ENCODE assay signal across 23 cellular contexts in the genomic region with DNA sequence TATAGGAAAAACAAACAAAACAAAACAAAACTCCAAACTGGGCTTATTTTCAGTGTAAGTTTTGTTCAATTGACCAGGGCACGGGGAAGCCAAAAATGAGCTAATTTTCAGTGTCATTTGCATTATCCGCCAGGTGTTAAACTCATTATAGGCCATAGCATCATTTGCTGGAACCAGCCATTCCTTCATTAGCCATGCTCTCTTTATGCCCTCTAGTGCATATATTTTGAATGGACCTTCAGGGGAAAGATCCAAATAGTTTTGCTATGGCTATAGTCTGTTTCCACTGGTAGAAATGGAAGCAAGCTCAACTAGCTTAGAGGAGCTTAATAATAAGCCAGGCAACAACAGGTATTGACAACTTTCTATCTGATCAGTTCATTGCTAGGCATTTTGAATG.
DNase-seq lines count a peak whose midpoint lies in the region; ATAC-seq and TF ChIP-seq lines count a peak whose summit lies in the region.
"Had no signal": no experiment of that assay in that cellular context is flagged by ENCODE, and none has a peak within 500 bp of the region (broad histone marks: within the 10 kb centered on the region; RNA-seq: fewer than 3 reads in every experiment).

No MANE protein-coding gene starts in this region.

- H3K27me3 Mint-ChIP-seq in natural killer cell (ENCODE audit: low read depth in 2 of 2): no peaks in the 10 kb centered on the region
- peaks cover 4% of the 10 kb centered on the region for H3K27me3 Mint-ChIP-seq in glutamatergic neuron (ENCODE audit: unreplicated experiment)
- H3K27me3 Mint-ChIP-seq: activated naive CD8-positive, alpha-beta T cell; CD4-positive, alpha-beta memory T cell had no signal

- WGBS in hepatocyte (ENCODE audit: low lambda C conversion rate, missing lambda C conversion rate): 76% methylated on average over 2 of the region's 2 CpGs

- H3K27ac Mint-ChIP-seq in natural killer cell: no peak overlapping the region
- no peak overlapping the region for H3K27ac Mint-ChIP-seq in glutamatergic neuron (ENCODE audit: unreplicated experiment)
- H3K27ac Mint-ChIP-seq: activated naive CD8-positive, alpha-beta T cell; activated T-cell treated with anti-CD3 and anti-CD28 coated beads, Interleukin-2, amount 50 U/mL, for 72 hours; CD4-positive, alpha-beta memory T cell had no signal

- TF ChIP-seq CTCF in hepatocyte (IDR thresholded peaks at IDR 0.05; ENCODE audit: poor library complexity) (peak; percentile 22), natural killer cell (IDR thresholded peaks at IDR 0.05) (no peak), glutamatergic neuron (IDR thresholded peaks at IDR 0.05; ENCODE audit: partially characterized antibody, unreplicated experiment) (no peak)

- H3K4me1 Mint-ChIP-seq in natural killer cell (no peaks in the 10 kb centered on the region), glutamatergic neuron (ENCODE audit: low read depth, unreplicated experiment) (peaks cover 11% of the 10 kb centered on the region)
- H3K4me1 Mint-ChIP-seq: CD4-positive, alpha-beta memory T cell had no signal

- no peak overlapping the region for H3K4me3 Mint-ChIP-seq in natural killer cell
- H3K4me3 Mint-ChIP-seq in glutamatergic neuron (ENCODE audit: unreplicated experiment): no peak overlapping the region
- H3K4me3 Mint-ChIP-seq: activated naive CD8-positive, alpha-beta T cell; activated T-cell treated with anti-CD3 and anti-CD28 coated beads, Interleukin-2, amount 50 U/mL, for 72 hours; CD4-positive, alpha-beta memory T cell had no signal

- H3K9me3 Mint-ChIP-seq in natural killer cell (peaks cover 0 to 2% of the 10 kb centered on the region in 2 donors), glutamatergic neuron (ENCODE audit: unreplicated experiment) (no peaks in the 10 kb centered on the region)
- H3K9me3 Mint-ChIP-seq: activated T-cell treated with anti-CD3 and anti-CD28 coated beads, Interleukin-2, amount 50 U/mL, for 72 hours had no signal

- ATAC-seq in natural killer cell: no peak
- ATAC-seq: activated T-cell treated with anti-CD3 and anti-CD28 coated beads, Interleukin-2, amount 50 U/mL, for 72 hours; body of pancreas; foreskin keratinocyte; HCT116; left cardiac atrium; right cardiac atrium had no signal

- no peaks in the 10 kb centered on the region for H3K27me3 ChIP-seq in hepatocyte
- H3K27me3 ChIP-seq: body of pancreas, foreskin keratinocyte had no signal

- DNase-seq in NCI-H748 (lab: John Stamatoyannopoulos, UW; ENCODE audit: unreplicated experiment): peak; percentile 34
- no peak for DNase-seq in NCI-H748 treated with DMSO at 0.1 percent for 48 hours (lab: John Stamatoyannopoulos, UW)
- DNase-seq in NCI-H69 (lab: John Stamatoyannopoulos, UW): peak; percentile 73
- no peak for DNase-seq in hepatocyte (ENCODE audit: low spot score)
- DNase-seq in natural killer cell: no peak
- DNase-seq in glutamatergic neuron: no peak
- no peak for DNase-seq in HuH-7.5 (ENCODE audit: low spot score)
- DNase-seq: activated CD4-positive, CD25-positive, alpha-beta regulatory T cell; activated T-cell treated with anti-CD3 and anti-CD28 coated beads, Interleukin-2, amount 50 U/mL, for 72 hours; body of pancreas; foreskin keratinocyte; left cardiac atrium; NCI-H1436; NCI-H226; right cardiac atrium; SIG-M5; stimulated activated naive CD4-positive, alpha-beta T cell; trophoblast cell had no signal

- no peak overlapping the region for H2AFZ ChIP-seq in hepatocyte

- intact Hi-C loops in natural killer cell (cut with micrococcal nuclease): no loop called here

- H3K27ac ChIP-seq in hepatocyte: no peak overlapping the region
- peak overlapping the region; percentile 42 for H3K27ac ChIP-seq in temporal lobe (ENCODE audit: low read depth, low read length)
- H3K27ac ChIP-seq: body of pancreas, foreskin keratinocyte, KMS-11 had no signal

- no peak overlapping the region for H3K4me2 ChIP-seq in hepatocyte
- H3K4me2 ChIP-seq: KMS-11 had no signal

- no peak overlapping the region for H3K4me3 ChIP-seq in hepatocyte
- H3K4me3 ChIP-seq: body of pancreas had no signal

- H3K9me2 ChIP-seq in hepatocyte (replicated peaks; ENCODE audit: insufficient read depth): no peaks in the 10 kb centered on the region

- H4K20me1 ChIP-seq in hepatocyte (ENCODE audit: insufficient read depth, poor library complexity, severe bottlenecking): no peaks in the 10 kb centered on the region

- no peaks in the 10 kb centered on the region for H3K36me3 Mint-ChIP-seq in natural killer cell
- H3K36me3 Mint-ChIP-seq in glutamatergic neuron (ENCODE audit: unreplicated experiment): no peaks in the 10 kb centered on the region
- H3K36me3 Mint-ChIP-seq: activated naive CD8-positive, alpha-beta T cell; CD4-positive, alpha-beta memory T cell had no signal

- no peaks in the 10 kb centered on the region for H3K4me1 ChIP-seq in hepatocyte (ENCODE audit: insufficient read depth)
- H3K4me1 ChIP-seq: body of pancreas, foreskin keratinocyte had no signal

- H3K79me2 ChIP-seq in hepatocyte: no peaks in the 10 kb centered on the region

- H3K36me3 ChIP-seq in hepatocyte (replicated peaks; ENCODE audit: insufficient read depth, low read depth): no peaks in the 10 kb centered on the region

- H3K9me3 ChIP-seq in hepatocyte (ENCODE audit: low read depth): no peaks in the 10 kb centered on the region
- H3K9me3 ChIP-seq: body of pancreas had no signal

Comparison
In these comparisons a context has a peak if more than half of its experiments do, and no peak if none do; other contexts are left out.
1. DNase-seq: peak in NCI-H748 (single experiment) and NCI-H69 (single experiment); none in NCI-H748 treated with DMSO at 0.1 percent for 48 hours (single experiment), hepatocyte (single experiment), natural killer cell (single experiment), glutamatergic neuron (single experiment) and HuH-7.5 (single experiment).